Comparison of ENCODE assay signal across 9 cellular contexts in genomic region chr15:33699691-33700447, GRCh38.
DNase-seq lines count a peak whose midpoint lies in the region; ATAC-seq and TF ChIP-seq lines count a peak whose summit lies in the region.
"Had no signal": no experiment of that assay in that cellular context is flagged by ENCODE, and none has a peak within 500 bp of the region (broad histone marks: within the 10 kb centered on the region; RNA-seq: fewer than 3 reads in every experiment).

No MANE protein-coding gene starts in this region.

- ATAC-seq in GM18498 (IDR thresholded peaks at IDR 0.05; ENCODE audit: unreplicated experiment) (no peak), HG03469 (IDR thresholded peaks at IDR 0.05; ENCODE audit: unreplicated experiment) (no peak), HG03565 (IDR thresholded peaks at IDR 0.05; ENCODE audit: unreplicated experiment) (no peak)

- no peak overlapping the region for H3K4me3 Mint-ChIP-seq in HFFc6
- H3K4me3 Mint-ChIP-seq: activated CD4-positive, alpha-beta memory T cell treated with anti-CD3 and anti-CD28 coated beads for 36 hours had no signal

- TF ChIP-seq CTCF in BJ (IDR thresholded peaks at IDR 0.05; ENCODE audit: insufficient read depth, low read depth, low read length) = peak; percentile 24; the same call in 1 of the 2 replicates
- TF ChIP-seq CTCF in HFFc6 (IDR thresholded peaks at IDR 0.05) = peak; percentile 59

- DNase-seq in BJ (ENCODE audit: low read depth) (no peak), HFFc6 (peak; percentile 35), astrocyte of the hippocampus (ENCODE audit: low read depth, low spot score) (peak; percentile 27), kidney glomerular epithelial cell (lab: John Stamatoyannopoulos, UW) (peak; percentile 5), A172 (ENCODE audit: low spot score) (no peak)

- POLR2A ChIA-PET in BJ (lab: Charles Lee) = no interaction called here

- no peaks in the 10 kb centered on the region for H3K36me3 Mint-ChIP-seq in HFFc6 (ENCODE audit: low read depth)
- H3K36me3 Mint-ChIP-seq: activated CD4-positive, alpha-beta memory T cell treated with anti-CD3 and anti-CD28 coated beads for 36 hours had no signal

- CTCF ChIA-PET in BJ (lab: Yijun Ruan, JAX) = interaction anchor here (0.5 to 3.2 kb wide), 48 partner anchors 9 to 1038 kb away, joined by 3 to 45 read pairs (median 5); partner anchors contain the start of gene CHRM5

- H3K27me3 Mint-ChIP-seq in HFFc6 (ENCODE audit: insufficient read depth) = peaks cover 22% of the 10 kb centered on the region

- H3K9me3 Mint-ChIP-seq in HFFc6 = no peaks in the 10 kb centered on the region
- H3K9me3 Mint-ChIP-seq: activated CD4-positive, alpha-beta memory T cell treated with anti-CD3 and anti-CD28 coated beads for 36 hours had no signal

- no peak overlapping the region for H3K4me3 ChIP-seq in BJ (ENCODE audit: low read depth, low read length)

- no peaks in the 10 kb centered on the region for H3K36me3 ChIP-seq in BJ (ENCODE audit: control insufficient read depth, insufficient read depth, low read length)

- no peak overlapping the region for H3K27ac Mint-ChIP-seq in HFFc6
- H3K27ac Mint-ChIP-seq: activated CD4-positive, alpha-beta memory T cell treated with anti-CD3 and anti-CD28 coated beads for 36 hours had no signal

- H3K27me3 ChIP-seq in BJ (ENCODE audit: control insufficient read depth, insufficient read depth, low read length) = peaks cover 8% of the 10 kb centered on the region

- peaks cover 8% of the 10 kb centered on the region; the same call in 1 of the 2 replicates for H3K4me1 Mint-ChIP-seq in HFFc6 (ENCODE audit: low read depth)

Comparison
In these comparisons a context has a peak if more than half of its experiments do, and no peak if none do; other contexts are left out.
1. DNase-seq: peak in HFFc6 (single experiment), astrocyte of the hippocampus (single experiment) and kidney glomerular epithelial cell (single experiment); none in BJ (single experiment) and A172 (single experiment).